In genomic region chr16:89191033-89191900, GRCh38 we compare ENCODE assay signal across 14 cellular contexts. TPM values are rescaled to one million over a fixed set of nuclear protein-coding genes. Genes with fewer than 3 reads are reported as not detected.
DNase-seq lines count a peak whose midpoint lies in the region; ATAC-seq and TF ChIP-seq lines count a peak whose summit lies in the region.
"Had no signal": no experiment of that assay in that cellular context is flagged by ENCODE, and none has a peak within 500 bp of the region (broad histone marks: within the 10 kb centered on the region; RNA-seq: fewer than 3 reads in every experiment).

No MANE protein-coding gene starts in this region.

- DNase-seq in SK-N-SH (peak; percentile 40), left cardiac atrium (peak; percentile 28), trophoblast cell (no peak)
- no peak for DNase-seq in activated T-cell treated with anti-CD3 and anti-CD28 coated beads, Interleukin-2, amount 50 U/mL, for 24 hours
- no peak for DNase-seq in stimulated activated naive CD4-positive, alpha-beta T cell treated with Interleukin-2 at 50 U/mL for 16 hours (lab: John Stamatoyannopoulos, UW)

- H3K18ac ChIP-seq in trophoblast cell (ENCODE audit: low read length): no peak overlapping the region

- H3K36me3 ChIP-seq in SK-N-SH (replicated peaks in 1 of 2; ENCODE audit: control insufficient read depth in 1 of 2, insufficient read depth in 2 of 2, low read length in 1 of 2) (no peaks in the 10 kb centered on the region), HEK293 (ENCODE audit: control insufficient read depth in 2 of 2, insufficient read depth in 1 of 2, low read length in 2 of 2) (no peaks in the 10 kb centered on the region), trophoblast cell (ENCODE audit: control insufficient read depth in 1 of 2, insufficient read depth in 2 of 2, low read length in 2 of 2) (no peaks in the 10 kb centered on the region)
- H3K36me3 ChIP-seq: tibial nerve had no signal

- no peaks in the 10 kb centered on the region for H3K79me1 ChIP-seq in trophoblast cell (ENCODE audit: low read length)

- no peaks in the 10 kb centered on the region for H3K9me3 Mint-ChIP-seq in activated T-cell treated with anti-CD3 and anti-CD28 coated beads, Interleukin-2, amount 50 U/mL, for 24 hours

- H3K79me2 ChIP-seq in SK-N-SH (ENCODE audit: insufficient read depth) (no peaks in the 10 kb centered on the region), trophoblast cell (ENCODE audit: control insufficient read depth, insufficient read depth, low read length, poor library complexity) (no peaks in the 10 kb centered on the region)

- H4K8ac ChIP-seq in trophoblast cell (ENCODE audit: low read depth, low read length): no peak overlapping the region

- no peak overlapping the region for H4K12ac ChIP-seq in trophoblast cell (ENCODE audit: low read depth, low read length)

- H3K4me3 ChIP-seq in SK-N-SH (ENCODE audit: low read depth in 2 of 2, low read length in 1 of 2): peak overlapping the region in 1 of 2 experiments; percentile 19; a peak in 1 of 4 replicates
- H3K4me3 ChIP-seq in HEK293 (ENCODE audit: low read depth, low read length): no peak overlapping the region
- H3K4me3 ChIP-seq in trophoblast cell (ENCODE audit: low read depth, low read length): peak overlapping the region; percentile 20

- POLR2A ChIA-PET in SK-N-SH (lab: Yijun Ruan, JAX): no interaction called here
- POLR2A ChIA-PET in HEK293 (lab: Yijun Ruan, JAX): interaction anchor here (0.9 kb wide), 1 partner anchor 17 kb away, joined by 3 read pairs; no protein-coding TSS in a partner anchor

- no peak overlapping the region for H4K91ac ChIP-seq in trophoblast cell (ENCODE audit: low read depth, low read length)

- peaks cover 15% of the 10 kb centered on the region for H3F3A ChIP-seq in SK-N-SH (replicated peaks; ENCODE audit: insufficient read depth)

- WGBS in SK-N-SH (ENCODE audit: low lambda C conversion rate): 11% methylated on average over 13 of the region's 44 CpGs
- WGBS in trophoblast cell (ENCODE audit: extremely low coverage, insufficient coverage, insufficient read length): no CpG with 5 or more reads among the region's 44 CpGs

- TF ChIP-seq RAD21 in SK-N-SH (IDR thresholded peaks at IDR 0.05; ENCODE audit: low read length): no peak

- no peaks in the 10 kb centered on the region for H3K9me2 ChIP-seq in SK-N-SH

- H4K20me1 ChIP-seq in SK-N-SH (ENCODE audit: insufficient read depth): peaks cover 10% of the 10 kb centered on the region; the same call in 1 of the 2 replicates

- ATAC-seq in SK-N-SH treated with all-trans-retinoic acid at 6 μM for 48 hours: no peak
- ATAC-seq in left cardiac atrium: no peak
- ATAC-seq in GM18520 (IDR thresholded peaks at IDR 0.05; ENCODE audit: unreplicated experiment): no peak

- H3K27me3 ChIP-seq in SK-N-SH (ENCODE audit: insufficient read depth) (peaks cover 8% of the 10 kb centered on the region; the same call in 1 of the 2 replicates), trophoblast cell (ENCODE audit: insufficient read depth, low read length) (peaks cover 4% of the 10 kb centered on the region)
- H3K27me3 ChIP-seq: tibial nerve had no signal

- TF ChIP-seq EP300 in SK-N-SH (IDR thresholded peaks at IDR 0.05; ENCODE audit: borderline replicate concordance in 1 of 2, low read depth in 1 of 2, low read length in 1 of 2): no peak

- H3K27ac ChIP-seq in SK-N-SH (ENCODE audit: low read depth in 2 of 2, low read length in 1 of 2) (no peak overlapping the region), HEK293 (ENCODE audit: extremely low read depth, low read depth, low read length) (no peak overlapping the region), trophoblast cell (ENCODE audit: low read depth, low read length) (no peak overlapping the region)
- H3K27ac ChIP-seq: tibial nerve had no signal

- no peak overlapping the region for H2AFZ ChIP-seq in SK-N-SH (ENCODE audit: low read depth)
- no peak overlapping the region for H2AFZ ChIP-seq in trophoblast cell (ENCODE audit: insufficient read depth, low read length, poor library complexity)

- no peaks in the 10 kb centered on the region for H3K27me3 Mint-ChIP-seq in activated T-cell treated with anti-CD3 and anti-CD28 coated beads, Interleukin-2, amount 50 U/mL, for 24 hours

- H2BK120ac ChIP-seq in trophoblast cell (ENCODE audit: insufficient read depth, low read length, poor library complexity): no peak overlapping the region

- H3K4ac ChIP-seq in trophoblast cell (ENCODE audit: low read depth, low read length): no peak overlapping the region

- H3K4me1 ChIP-seq in SK-N-SH (ENCODE audit: control insufficient read depth in 1 of 2, insufficient read depth in 2 of 2, low read depth in 1 of 2, low read length in 1 of 2): peaks cover 0 to 15% of the 10 kb centered on the region in 2 experiments; a peak in 1 of 4 replicates
- H3K4me1 ChIP-seq in HEK293 (ENCODE audit: control insufficient read depth, insufficient read depth, low read length): no peaks in the 10 kb centered on the region
- H3K4me1 ChIP-seq in trophoblast cell (ENCODE audit: control insufficient read depth in 1 of 2, insufficient read depth in 2 of 2, low read length in 2 of 2): peaks cover 0 to 4% of the 10 kb centered on the region in 2 experiments

- H2BK5ac ChIP-seq in trophoblast cell (ENCODE audit: low read depth, low read length, poor library complexity): no peak overlapping the region

- H2BK12ac ChIP-seq in trophoblast cell (ENCODE audit: low read length): no peak overlapping the region

- no peak overlapping the region for H3K4me3 Mint-ChIP-seq in activated T-cell treated with anti-CD3 and anti-CD28 coated beads, Interleukin-2, amount 50 U/mL, for 24 hours

- CTCF ChIA-PET in SK-N-SH (lab: Yijun Ruan, JAX) (no interaction called here), HEK293 (lab: Yijun Ruan, JAX) (interaction anchor here (1.3 kb wide), 1 partner anchor 24 kb away, joined by 8 read pairs; no protein-coding TSS in a partner anchor)

- H3K27ac Mint-ChIP-seq in activated T-cell treated with anti-CD3 and anti-CD28 coated beads, Interleukin-2, amount 50 U/mL, for 24 hours: no peak overlapping the region

- peaks cover 3% of the 10 kb centered on the region for H3K4me1 Mint-ChIP-seq in activated T-cell treated with anti-CD3 and anti-CD28 coated beads, Interleukin-2, amount 50 U/mL, for 24 hours (ENCODE audit: low read depth)

- no peak overlapping the region for H3K4me2 ChIP-seq in SK-N-SH
- H3K4me2 ChIP-seq in trophoblast cell (ENCODE audit: low read length): no peak overlapping the region

- no peaks in the 10 kb centered on the region for H3K9me3 ChIP-seq in SK-N-SH
- H3K9me3 ChIP-seq in HEK293 (ENCODE audit: control insufficient read depth, insufficient read depth, low read depth, low read length): no peaks in the 10 kb centered on the region
- H3K9me3 ChIP-seq in trophoblast cell (ENCODE audit: insufficient read depth, low read depth, low read length): peaks cover 6% of the 10 kb centered on the region
- H3K9me3 ChIP-seq: tibial nerve had no signal

- H3K23ac ChIP-seq in trophoblast cell (ENCODE audit: low read length): no peak overlapping the region

- intact Hi-C loops in left cardiac atrium (cut with DNase I): no loop called here

- H2AK5ac ChIP-seq in trophoblast cell (ENCODE audit: low read length): no peak overlapping the region

- no peaks in the 10 kb centered on the region for H3K36me3 Mint-ChIP-seq in activated T-cell treated with anti-CD3 and anti-CD28 coated beads, Interleukin-2, amount 50 U/mL, for 24 hours (ENCODE audit: low read depth)

- TF ChIP-seq CTCF in SK-N-SH (IDR thresholded peaks at IDR 0.05): no peak
- no peak for TF ChIP-seq CTCF in HEK293 (tag by site-specific recombination; IDR thresholded peaks at IDR 0.05)

- no peak overlapping the region for H3K14ac ChIP-seq in trophoblast cell (ENCODE audit: low read length)

- H3K9ac ChIP-seq in SK-N-SH: no peak overlapping the region
- no peak overlapping the region for H3K9ac ChIP-seq in trophoblast cell (ENCODE audit: low read length)

TF ChIP-seq in SK-N-SH, 30 proteins besides CTCF, POLR2A, EP300 and RAD21 (continues in another document):
- TF ChIP-seq MAX (IDR thresholded peaks at IDR 0.05; ENCODE audit: low read depth): 0 out of 2 replicates have a peak, but pooled peaks have one; percentile 26
- 0 out of 2 replicates have a peak, but pooled peaks have one; percentile 15 for TF ChIP-seq MXI1 (IDR thresholded peaks at IDR 0.05; ENCODE audit: low read depth, low read length)

TF ChIP-seq in SK-N-SH treated with all-trans-retinoic acid at 6 μM for 48 hours, 23 proteins besides CTCF, POLR2A, EP300 and RAD21 (continues in another document):
- no peak for TF ChIP-seq TOX (CRISPR knock-in tag; IDR thresholded peaks at IDR 0.05; ENCODE audit: borderline replicate concordance)

TF ChIP-seq in HEK293, 187 proteins besides CTCF, POLR2A, EP300 and RAD21 (continues in another document):
- no peak for TF ChIP-seq ZNF19 (tag by site-specific recombination; IDR thresholded peaks at IDR 0.05; ENCODE audit: low read depth)
- TF ChIP-seq SP2 (tag by site-specific recombination; IDR thresholded peaks at IDR 0.05): no peak
- no peak for TF ChIP-seq PRDM6 (tag by site-specific recombination; IDR thresholded peaks at IDR 0.05)

RNA-seq across cellular contexts. Expression of gene SLC22A31, which starts 9.1 kb away (rescaled TPM):
- 0.07 and 0.16 TPM in 2 replicates for polyA plus RNA-seq in SK-N-SH (2012; rRNA removed)
- 0.04 TPM in 1 of 2 replicates, not detected in the other for polyA plus RNA-seq in SK-N-SH (2012; cell fraction: cytosol; rRNA removed)
- polyA plus RNA-seq in SK-N-SH (2012; cell fraction: nucleus; rRNA removed): 1.5 and 2.3 TPM in 2 replicates
- total RNA-seq in left cardiac atrium: under 1 TPM in 1 of 2 donors, not detected in 1; 0.27 TPM
- polyA plus RNA-seq in trophoblast cell (2013): 2.1 and 2.2 TPM in 2 replicates
- total RNA-seq: A172, endothelial cell of umbilical vein, MCF 10A, mononuclear cell, skeletal muscle tissue had no signal

RNA-seq across cellular contexts. Expression of gene CDH15, which starts 19.7 kb away (rescaled TPM):
- polyA plus RNA-seq in SK-N-SH (2012; rRNA removed): 0.03 and 0.08 TPM in 2 replicates
- polyA plus RNA-seq in SK-N-SH (2012; cell fraction: cytosol; rRNA removed): 0.03 and 0.04 TPM in 2 replicates
- polyA plus RNA-seq in SK-N-SH (2012; cell fraction: nucleus; rRNA removed): 0.07 and 0.23 TPM in 2 replicates
- total RNA-seq in left cardiac atrium: under 1 TPM in 1 of 2 donors, not detected in 1; 0.09 TPM
- polyA plus RNA-seq in trophoblast cell (2013): 0.07 and 0.10 TPM in 2 replicates
- total RNA-seq: A172, endothelial cell of umbilical vein, MCF 10A, mononuclear cell had no signal

RNA-seq across cellular contexts. Expression of gene ZNF778, which starts 26.2 kb away (rescaled TPM):
- polyA plus RNA-seq in SK-N-SH (2012; rRNA removed): 6.2 and 10.8 TPM in 2 replicates
- 3.4 and 4.1 TPM in 2 replicates for polyA plus RNA-seq in SK-N-SH (2012; cell fraction: cytosol; rRNA removed)
- 8.1 and 10.9 TPM in 2 replicates for polyA plus RNA-seq in SK-N-SH (2012; cell fraction: nucleus; rRNA removed)
- total RNA-seq in left cardiac atrium: 1 to 10 TPM; 7.5 to 9.8 TPM
- 11.2 and 13.0 TPM in 2 replicates for polyA plus RNA-seq in trophoblast cell (2013)

Comparison
In these comparisons a context has a peak if more than half of its experiments do, and no peak if none do; other contexts are left out.
1. DNase-seq: peak in SK-N-SH (single experiment) and left cardiac atrium (single experiment); none in trophoblast cell (0 of 2), activated T-cell treated with anti-CD3 and anti-CD28 coated beads, Interleukin-2, amount 50 U/mL, for 24 hours (single experiment) and stimulated activated naive CD4-positive, alpha-beta T cell treated with Interleukin-2 at 50 U/mL for 16 hours (single experiment).